In genomic region chr19:7869453-7869909, GRCh38 we compare ENCODE assay signal across 8 cellular contexts. TPM values are rescaled to one million over a fixed set of nuclear protein-coding genes. Genes with fewer than 3 reads are reported as not detected.
A peak's percentile ranks its signal among the peaks of the same experiment; 100 is the strongest.
DNase-seq lines count a peak whose midpoint lies in the region; ATAC-seq, FAIRE-seq and TF ChIP-seq lines count a peak whose summit lies in the region.

No MANE protein-coding gene starts in this region.

- H3K4me1 ChIP-seq in prostate gland (replicated peaks) (no peaks in the 10 kb centered on the region), aorta (ENCODE audit: control insufficient read depth in 1 of 2, insufficient read depth in 2 of 2, low read length in 2 of 2) (no peaks in the 10 kb centered on the region)

- FAIRE-seq in GM12891 (lab: Jason Lieb, UNC), result peak; percentile 65

- DNase-seq in GM12891 (ENCODE audit: insufficient read length, low spot score) (peak; percentile 66), OCI-M1 (lab: John Stamatoyannopoulos, UW) (peak; percentile 93), germinal center (ENCODE audit: low spot score) (peak; percentile 86), prostate gland (ENCODE audit: low spot score) (peak; percentile 71), aorta (no peak), NCI-H146 (lab: John Stamatoyannopoulos, UW) (no peak)
- DNase-seq in activated T-helper 1 cell treated with anti-CD3 and anti-CD28 coated beads, Interleukin-2, amount 50 U/mL, for 16 hours (ENCODE audit: low read depth in 1 of 2, low spot score in 1 of 2), result peak; percentile 65 to 73

- H3K36me3 ChIP-seq in prostate gland, result no peaks in the 10 kb centered on the region
- no peaks in the 10 kb centered on the region for H3K36me3 ChIP-seq in aorta (ENCODE audit: control insufficient read depth in 1 of 2, insufficient read depth in 2 of 2, low read length in 1 of 2)

- intact Hi-C loops in prostate gland (cut with DNase I) (no loop called here), aorta (cut with DNase I) (no loop called here)

- no peak for TF ChIP-seq POLR2A in GM12891 (IDR thresholded peaks at IDR 0.05; ENCODE audit: low read depth, low read length)
- no peak for TF ChIP-seq POLR2A in prostate gland (IDR thresholded peaks at IDR 0.05)

- 16% methylated on average over 32 of the region's 47 CpGs for WGBS in prostate gland
- WGBS in aorta, 2 donors, result 1 to 2% methylated on average over 43 to 47 of the region's 47 CpGs

- TF ChIP-seq CTCF in prostate gland (IDR thresholded peaks at IDR 0.05), result peak in 1 of 4 experiments; percentile 11

- H3K9me3 ChIP-seq in prostate gland, result no peaks in the 10 kb centered on the region
- no peaks in the 10 kb centered on the region for H3K9me3 ChIP-seq in aorta (ENCODE audit: control insufficient read depth, low read length)

- ATAC-seq in HG02840 (IDR thresholded peaks at IDR 0.05; ENCODE audit: low FRiP score, unreplicated experiment) (peak; percentile 66), aorta (ENCODE audit: low FRiP score) (peak; percentile 15)

- H3K27ac ChIP-seq in prostate gland, result peak overlapping the region; percentile 81 to 82
- no peak overlapping the region for H3K27ac ChIP-seq in aorta (ENCODE audit: low read depth in 1 of 2, low read length in 2 of 2)

- H3K27me3 ChIP-seq in prostate gland (replicated peaks; ENCODE audit: insufficient read depth), result no peaks in the 10 kb centered on the region
- H3K27me3 ChIP-seq in aorta (ENCODE audit: control insufficient read depth in 1 of 2, insufficient read depth in 2 of 2, low read length in 1 of 2), result peaks cover 0 to 1% of the 10 kb centered on the region in 2 donors

- H3K4me3 ChIP-seq in prostate gland (peak overlapping the region; percentile 34 to 39), aorta (ENCODE audit: low read length in 2 of 2) (no peak overlapping the region)

TF ChIP-seq in GM12891, 5 proteins besides CTCF, POLR2A, EP300 and RAD21:
- TF ChIP-seq TAF1 (IDR thresholded peaks at IDR 0.05; ENCODE audit: low read depth, low read length) (no peak), POU2F2 (IDR thresholded peaks at IDR 0.05; ENCODE audit: low read depth, low read length) (no peak), POLR2AphosphoS5 (IDR thresholded peaks at IDR 0.05; ENCODE audit: low read depth, low read length) (no peak), PAX5 (IDR thresholded peaks at IDR 0.05; ENCODE audit: insufficient read depth, low read length, severe bottlenecking) (no peak), SPI1 (IDR thresholded peaks at IDR 0.05; ENCODE audit: low read depth, low read length) (no peak)

RNA-seq across cellular contexts. Expression of gene PRR36, which starts 4.7 kb away (rescaled TPM):
- polyA plus RNA-seq in GM12891 (2012; ENCODE audit: low read depth, missing spikeins), result 0.10 TPM
- total RNA-seq in prostate gland (1 to 10 TPM; 2.2 to 4.2 TPM), aorta (under 1 TPM in 1 of 2 donors, not detected in 1; 0.09 TPM)
- polyA plus RNA-seq in aorta, result under 1 TPM in 1 of 2 donors, not detected in 1; 0.13 TPM

RNA-seq across cellular contexts. Expression of gene LRRC8E, which starts 18.8 kb away (rescaled TPM):
- 0.06 TPM for polyA plus RNA-seq in GM12891 (2012; ENCODE audit: low read depth, missing spikeins)
- total RNA-seq in prostate gland, result 10 to 100 TPM in 1 of 2 donors, 1 to 10 TPM in 1; 4.8 to 11.7 TPM
- under 1 TPM in 1 of 2 donors, not detected in 1; 0.60 TPM for total RNA-seq in aorta
- polyA plus RNA-seq in aorta, result not detected

RNA-seq across cellular contexts. Expression of gene MAP2K7, which starts 34.2 kb away (rescaled TPM):
- polyA plus RNA-seq in GM12891 (2012; ENCODE audit: low read depth, missing spikeins), result 18.3 TPM
- total RNA-seq in prostate gland (10 to 100 TPM; 21.6 to 45.2 TPM), aorta (10 to 100 TPM; 26.6 to 34.3 TPM)
- 10 to 100 TPM; 14.7 to 23.3 TPM for polyA plus RNA-seq in aorta

RNA-seq across cellular contexts. Expression of gene EVI5L, which starts 39.5 kb away (rescaled TPM):
- 7.7 TPM for polyA plus RNA-seq in GM12891 (2012; ENCODE audit: low read depth, missing spikeins)
- total RNA-seq in prostate gland, result 10 to 100 TPM; 24.0 to 25.7 TPM
- 10 to 100 TPM; 13.0 to 13.4 TPM for total RNA-seq in aorta
- 10 to 100 TPM in 1 of 2 donors, 1 to 10 TPM in 1; 4.3 to 11.9 TPM for polyA plus RNA-seq in aorta

RNA-seq across cellular contexts. Expression of gene TGFBR3L, which starts 45.1 kb away (rescaled TPM):
- 0.36 TPM for polyA plus RNA-seq in GM12891 (2012; ENCODE audit: low read depth, missing spikeins)
- total RNA-seq in prostate gland (1 to 10 TPM in 1 of 2 donors, not detected in 1; 3.2 TPM), aorta (under 1 TPM in 1 of 2 donors, not detected in 1; 0.84 TPM)
- polyA plus RNA-seq in aorta, result 1 to 10 TPM in 1 of 2 donors, not detected in 1; 1.5 TPM

Comparison
In these comparisons a context has a peak if more than half of its experiments do, and no peak if none do; other contexts are left out.
1. DNase-seq: peak in GM12891 (single experiment), OCI-M1 (single experiment), activated T-helper 1 cell treated with anti-CD3 and anti-CD28 coated beads, Interleukin-2, amount 50 U/mL, for 16 hours (2 of 2), germinal center (single experiment) and prostate gland (single experiment); none in aorta (0 of 2) and NCI-H146 (single experiment).
2. H3K27ac ChIP-seq: peak in prostate gland (2 of 2); none in aorta (0 of 2).
3. H3K4me3 ChIP-seq: peak in prostate gland (2 of 2); none in aorta (0 of 2).